In genomic region chr22:31090217-31091085, GRCh38 we compare ENCODE assay signal across 21 cellular contexts. TPM values are rescaled to one million over a fixed set of nuclear protein-coding genes. Genes with fewer than 3 reads are reported as not detected.
DNase-seq lines count a peak whose midpoint lies in the region; ATAC-seq and TF ChIP-seq lines count a peak whose summit lies in the region.
"Had no signal": no experiment of that assay in that cellular context is flagged by ENCODE, and none has a peak within 500 bp of the region (broad histone marks: within the 10 kb centered on the region; RNA-seq: fewer than 3 reads in every experiment).

No MANE protein-coding gene starts in this region.

- no peak for TF ChIP-seq POLR2A in heart left ventricle (IDR thresholded peaks at IDR 0.05)
- peak; percentile 4 for TF ChIP-seq POLR2A in esophagus muscularis mucosa (IDR thresholded peaks at IDR 0.05; ENCODE audit: low read depth)

- H3K4me3 Mint-ChIP-seq in immature natural killer cell, result no peak overlapping the region
- H3K4me3 Mint-ChIP-seq: activated CD8-positive, alpha-beta T cell treated with anti-CD3 and anti-CD28 coated beads, Interleukin-2, amount 10 ng/mL, durations not matched to agents 7 days and 5 days; GM23338 had no signal

- DNase-seq in left ventricle myocardium inferior, result no peak
- DNase-seq in heart left ventricle, result no peak
- DNase-seq in esophagus muscularis mucosa (ENCODE audit: extremely low spot score), result no peak
- peak; percentile 57 for DNase-seq in sciatic nerve (ENCODE audit: low spot score)
- peak in 1 of 2 donors; percentile 77 for DNase-seq in aorta
- no peak for DNase-seq in GM10266 (ENCODE audit: extremely low spot score)
- DNase-seq in immature natural killer cell, result no peak
- DNase-seq: activated CD4-positive, CD25-positive, alpha-beta regulatory T cell; activated CD8-positive, alpha-beta T cell treated with anti-CD3 and anti-CD28 coated beads, Interleukin-2, amount 10 ng/mL, durations not matched to agents 7 days and 5 days; activated naive CD4-positive, alpha-beta T cell treated with anti-CD3 and anti-CD28 coated beads, Interleukin-2, amount 50 U/mL, for 16 hours; activated T-cell treated with anti-CD3 and anti-CD28 coated beads, Interleukin-2, amount 50 U/mL, for 48 hours; NCI-H1417; stimulated activated naive CD4-positive, alpha-beta T cell treated with Interleukin-2 at 50 U/mL for 16 hours; upper lobe of left lung had no signal

- H3K36me3 ChIP-seq in left ventricle myocardium inferior (peaks cover 82% of the 10 kb centered on the region), heart left ventricle (peaks cover 3 to 91% (median 80%) of the 10 kb centered on the region in 9 donors), esophagus muscularis mucosa (peaks cover 56 to 95% (median 84%) of the 10 kb centered on the region in 4 donors), aorta (ENCODE audit: control insufficient read depth in 1 of 2, insufficient read depth in 2 of 2, low read length in 1 of 2) (peaks cover 0 to 24% of the 10 kb centered on the region in 2 donors)

- H3K9me3 ChIP-seq in left ventricle myocardium inferior (replicated peaks) (no peaks in the 10 kb centered on the region), heart left ventricle (no peaks in the 10 kb centered on the region), esophagus muscularis mucosa (no peaks in the 10 kb centered on the region), aorta (ENCODE audit: control insufficient read depth, low read length) (no peaks in the 10 kb centered on the region)
- H3K9me3 ChIP-seq: upper lobe of left lung had no signal

- TF ChIP-seq EP300 in esophagus muscularis mucosa (IDR thresholded peaks at IDR 0.05), result peak; percentile 37

- no peaks in the 10 kb centered on the region for H3K4me1 Mint-ChIP-seq in immature natural killer cell

- H3K27ac Mint-ChIP-seq in immature natural killer cell, result no peak overlapping the region
- H3K27ac Mint-ChIP-seq: activated CD8-positive, alpha-beta T cell treated with anti-CD3 and anti-CD28 coated beads, Interleukin-2, amount 10 ng/mL, durations not matched to agents 7 days and 5 days; GM23338 had no signal

- WGBS in heart left ventricle, 4 donors, result 80 to 87% (median 83%) methylated on average over 14 to 15 of the region's 15 CpGs
- WGBS in esophagus muscularis mucosa, result 44% methylated on average over 14 of the region's 15 CpGs
- 40 to 43% methylated on average over 15 of the region's 15 CpGs for WGBS in aorta, 2 donors

- no peaks in the 10 kb centered on the region for H3K9me3 Mint-ChIP-seq in immature natural killer cell
- H3K9me3 Mint-ChIP-seq: GM23338 had no signal

- ATAC-seq in heart left ventricle (no peak), sciatic nerve (no peak), aorta (ENCODE audit: low FRiP score) (peak; percentile 58), HG03045 (IDR thresholded peaks at IDR 0.05; ENCODE audit: unreplicated experiment) (no peak)
- ATAC-seq: activated CD8-positive, alpha-beta T cell treated with anti-CD3 and anti-CD28 coated beads, Interleukin-2, amount 10 ng/mL, durations not matched to agents 7 days and 5 days; left lobe of liver had no signal

- H3K4me3 ChIP-seq in left ventricle myocardium inferior (no peak overlapping the region), heart left ventricle (no peak overlapping the region), esophagus muscularis mucosa (peak overlapping the region; percentile 58 to 82 (median 62)), aorta (ENCODE audit: low read length in 2 of 2) (no peak overlapping the region)
- H3K4me3 ChIP-seq: GM23338, upper lobe of left lung had no signal

- TF ChIP-seq CTCF in left ventricle myocardium inferior (IDR thresholded peaks at IDR 0.05; ENCODE audit: borderline replicate concordance) (no peak), heart left ventricle (IDR thresholded peaks at IDR 0.05) (no peak), esophagus muscularis mucosa (IDR thresholded peaks at IDR 0.05) (no peak), GM10266 (IDR thresholded peaks at IDR 0.05; ENCODE audit: control insufficient read depth, insufficient read depth, low read depth, missing control alignments) (no peak)

- no peaks in the 10 kb centered on the region for H3K36me3 Mint-ChIP-seq in immature natural killer cell

- intact Hi-C loops in left ventricle myocardium inferior (cut with micrococcal nuclease), result no loop called here
- intact Hi-C loops in heart left ventricle (cut with DNase I), result loop anchor here in 1 of 10 donors (10.0 kb wide), 1 partner anchor 54 kb away; the partner anchor contains the start of gene PLA2G3
- intact Hi-C loops in esophagus muscularis mucosa (cut with DNase I), result no loop called here
- intact Hi-C loops in sciatic nerve (cut with DNase I), result no loop called here
- intact Hi-C loops in aorta (cut with DNase I), result loop anchor here in 1 of 2 donors (2.0 kb wide), 1 partner anchor 16 kb away; the partner anchor contains the start of gene SELENOM

- H3K27me3 ChIP-seq in left ventricle myocardium inferior (ENCODE audit: low read depth), result no peaks in the 10 kb centered on the region
- no peaks in the 10 kb centered on the region for H3K27me3 ChIP-seq in heart left ventricle
- H3K27me3 ChIP-seq in esophagus muscularis mucosa, result no peaks in the 10 kb centered on the region
- no peaks in the 10 kb centered on the region for H3K27me3 ChIP-seq in aorta (ENCODE audit: control insufficient read depth in 1 of 2, insufficient read depth in 2 of 2, low read length in 1 of 2)
- H3K27me3 ChIP-seq: upper lobe of left lung had no signal

- no peaks in the 10 kb centered on the region for H3K27me3 Mint-ChIP-seq in immature natural killer cell (ENCODE audit: low read depth in 3 of 3)

- H3K27ac ChIP-seq in left ventricle myocardium inferior (replicated peaks), result peak overlapping the region; percentile 59
- peak overlapping the region in 3 of 12 donors; percentile 14 to 99 (median 43) for H3K27ac ChIP-seq in heart left ventricle
- H3K27ac ChIP-seq in esophagus muscularis mucosa (replicated peaks in 1 of 4), result peak overlapping the region; percentile 98 to 99 (median 99)
- H3K27ac ChIP-seq in aorta (ENCODE audit: low read depth in 1 of 2, low read length in 2 of 2), result peak overlapping the region in 1 of 2 donors; percentile 63

- H3K4me1 ChIP-seq in left ventricle myocardium inferior (peaks cover 85% of the 10 kb centered on the region), heart left ventricle (peaks cover 0 to 88% (median 23%) of the 10 kb centered on the region in 12 donors), esophagus muscularis mucosa (peaks cover 56 to 93% (median 78%) of the 10 kb centered on the region in 4 donors), aorta (ENCODE audit: control insufficient read depth in 1 of 2, insufficient read depth in 2 of 2, low read length in 2 of 2) (no peaks in the 10 kb centered on the region)

RNA-seq across cellular contexts. Expression of gene SMTN, which starts 9.3 kb away (rescaled TPM):
- total RNA-seq in left ventricle myocardium inferior, result 245 TPM
- total RNA-seq in heart left ventricle, result 100 to 1,000 TPM; 114 to 270 (median 167) TPM
- polyA plus RNA-seq in heart left ventricle, result 100 to 1,000 TPM in 1 of 2 donors, 10 to 100 TPM in 1; 55.5 to 257 TPM
- total RNA-seq in esophagus muscularis mucosa, result 1,000 to 10,000 TPM; 1,154 to 1,495 (median 1,416) TPM
- 283 TPM for total RNA-seq in sciatic nerve
- 1,000 to 10,000 TPM in 1 of 2 donors, 100 to 1,000 TPM in 1; 588 to 1,240 TPM for total RNA-seq in aorta
- polyA plus RNA-seq in aorta, result 100 to 1,000 TPM in 1 of 2 donors, 10 to 100 TPM in 1; 97.7 to 554 TPM
- polyA plus RNA-seq in immature natural killer cell, result 1 to 10 TPM in 2 of 3 donors, under 1 TPM in 1; 0.49 to 2.7 (median 1.5) TPM

RNA-seq across cellular contexts. Expression of gene SELENOM, which starts 16.9 kb away (rescaled TPM):
- total RNA-seq in left ventricle myocardium inferior (51.5 TPM), heart left ventricle (100 to 1,000 TPM in 1 of 9 donors, 10 to 100 TPM in 8; 35.0 to 183 (median 52.9) TPM), esophagus muscularis mucosa (1,000 to 10,000 TPM; 1,118 to 1,733 (median 1,416) TPM), sciatic nerve (159 TPM), aorta (100 to 1,000 TPM; 368 to 526 TPM)
- polyA plus RNA-seq in heart left ventricle (10 to 100 TPM; 72.3 to 76.6 TPM), aorta (1,000 to 10,000 TPM in 1 of 2 donors, 100 to 1,000 TPM in 1; 806 to 1,228 TPM), immature natural killer cell (10 to 100 TPM; 24.1 to 51.0 (median 33.5) TPM)

RNA-seq across cellular contexts. Expression of gene INPP5J, which starts 32.3 kb away (rescaled TPM):
- 20.7 TPM for total RNA-seq in left ventricle myocardium inferior
- 10 to 100 TPM in 8 of 9 donors, 1 to 10 TPM in 1; 8.4 to 23.1 (median 21.6) TPM for total RNA-seq in heart left ventricle
- 10 to 100 TPM in 1 of 2 donors, 1 to 10 TPM in 1; 9.7 to 12.9 TPM for polyA plus RNA-seq in heart left ventricle
- 1 to 10 TPM; 1.3 to 2.1 (median 1.8) TPM for total RNA-seq in esophagus muscularis mucosa
- total RNA-seq in sciatic nerve, result 1.9 TPM
- 1 to 10 TPM; 2.4 to 3.3 TPM for total RNA-seq in aorta
- 1 to 10 TPM; 7.6 to 8.3 TPM for polyA plus RNA-seq in aorta
- polyA plus RNA-seq in immature natural killer cell, result not detected
- total RNA-seq: activated CD8-positive, alpha-beta T cell treated with anti-CD3 and anti-CD28 coated beads, Interleukin-2, amount 10 ng/mL, durations not matched to agents 7 days and 5 days had no signal

RNA-seq across cellular contexts. Expression of gene PLA2G3, which starts 49.9 kb away (rescaled TPM):
- total RNA-seq in left ventricle myocardium inferior, result not detected
- total RNA-seq in heart left ventricle, result not detected
- not detected for polyA plus RNA-seq in heart left ventricle
- total RNA-seq in esophagus muscularis mucosa, result not detected
- not detected for total RNA-seq in sciatic nerve
- not detected for total RNA-seq in aorta
- polyA plus RNA-seq in aorta, result under 1 TPM in 1 of 2 donors, not detected in 1; 0.33 TPM
- polyA plus RNA-seq in immature natural killer cell, result not detected
- total RNA-seq: A172; activated CD8-positive, alpha-beta T cell treated with anti-CD3 and anti-CD28 coated beads, Interleukin-2, amount 10 ng/mL, durations not matched to agents 7 days and 5 days; astrocyte; cerebellum; left lobe of liver; right cardiac atrium had no signal
- polyA plus RNA-seq: right cardiac atrium had no signal

Comparison
In these comparisons a context has a peak if more than half of its experiments do, and no peak if none do; other contexts are left out.
1. H3K4me3 ChIP-seq: peak in esophagus muscularis mucosa (4 of 4); none in left ventricle myocardium inferior (single experiment), heart left ventricle (0 of 12) and aorta (0 of 2).